In the genomic region with DNA sequence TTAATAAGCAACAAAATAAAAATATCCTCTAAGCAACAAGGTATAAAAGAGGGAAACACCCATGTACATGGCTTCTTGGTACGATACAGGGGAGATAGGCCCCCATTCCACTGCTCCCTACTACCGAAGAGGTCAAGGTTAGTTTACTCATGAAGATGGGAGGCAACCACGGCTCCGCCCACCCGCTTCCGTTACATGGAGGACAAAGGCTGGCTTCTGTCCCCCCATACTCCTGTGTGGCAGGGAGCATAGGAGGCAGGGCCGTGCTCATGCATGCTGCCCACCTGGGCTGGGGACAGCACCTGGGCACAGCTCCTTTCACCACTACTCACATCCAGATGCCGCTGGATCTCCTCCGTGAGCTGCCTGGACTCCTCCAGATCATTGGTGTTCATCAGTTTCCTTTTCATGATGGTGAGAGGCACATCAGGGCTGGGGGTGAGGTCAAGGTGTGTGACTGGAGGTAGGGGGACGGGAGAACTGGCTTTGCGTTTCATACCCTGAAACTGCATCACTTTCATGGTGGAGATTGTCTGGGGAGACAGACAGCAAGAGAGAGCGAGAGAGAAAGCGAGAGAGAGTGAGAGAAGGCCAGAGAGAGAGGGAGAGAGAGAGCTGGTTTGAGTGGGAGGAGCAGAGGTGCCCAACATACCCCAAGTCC, we compare ENCODE assay signal across 2 cellular contexts.
TF ChIP-seq lines count a peak whose summit lies in the region.

No MANE protein-coding gene starts in this region.

TF ChIP-seq in SK-N-SH, 30 proteins besides CTCF, POLR2A, EP300 and RAD21 (continued from another document):
- TF ChIP-seq, protein P1, sequence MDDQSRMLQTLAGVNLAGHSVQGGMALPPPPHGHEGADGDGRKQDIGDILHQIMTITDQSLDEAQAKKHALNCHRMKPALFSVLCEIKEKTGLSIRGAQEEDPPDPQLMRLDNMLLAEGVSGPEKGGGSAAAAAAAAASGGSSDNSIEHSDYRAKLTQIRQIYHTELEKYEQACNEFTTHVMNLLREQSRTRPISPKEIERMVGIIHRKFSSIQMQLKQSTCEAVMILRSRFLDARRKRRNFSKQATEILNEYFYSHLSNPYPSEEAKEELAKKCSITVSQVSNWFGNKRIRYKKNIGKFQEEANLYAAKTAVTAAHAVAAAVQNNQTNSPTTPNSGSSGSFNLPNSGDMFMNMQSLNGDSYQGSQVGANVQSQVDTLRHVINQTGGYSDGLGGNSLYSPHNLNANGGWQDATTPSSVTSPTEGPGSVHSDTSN (IDR thresholded peaks at IDR 0.05) = no peak
- no peak for TF ChIP-seq MEF2A (IDR thresholded peaks at IDR 0.05; ENCODE audit: borderline replicate concordance, low read depth)

TF ChIP-seq in SK-N-SH treated with all-trans-retinoic acid at 6 μM for 48 hours, 23 proteins besides CTCF, POLR2A, EP300 and RAD21 (continued from another document):
- TF ChIP-seq, protein P2, sequence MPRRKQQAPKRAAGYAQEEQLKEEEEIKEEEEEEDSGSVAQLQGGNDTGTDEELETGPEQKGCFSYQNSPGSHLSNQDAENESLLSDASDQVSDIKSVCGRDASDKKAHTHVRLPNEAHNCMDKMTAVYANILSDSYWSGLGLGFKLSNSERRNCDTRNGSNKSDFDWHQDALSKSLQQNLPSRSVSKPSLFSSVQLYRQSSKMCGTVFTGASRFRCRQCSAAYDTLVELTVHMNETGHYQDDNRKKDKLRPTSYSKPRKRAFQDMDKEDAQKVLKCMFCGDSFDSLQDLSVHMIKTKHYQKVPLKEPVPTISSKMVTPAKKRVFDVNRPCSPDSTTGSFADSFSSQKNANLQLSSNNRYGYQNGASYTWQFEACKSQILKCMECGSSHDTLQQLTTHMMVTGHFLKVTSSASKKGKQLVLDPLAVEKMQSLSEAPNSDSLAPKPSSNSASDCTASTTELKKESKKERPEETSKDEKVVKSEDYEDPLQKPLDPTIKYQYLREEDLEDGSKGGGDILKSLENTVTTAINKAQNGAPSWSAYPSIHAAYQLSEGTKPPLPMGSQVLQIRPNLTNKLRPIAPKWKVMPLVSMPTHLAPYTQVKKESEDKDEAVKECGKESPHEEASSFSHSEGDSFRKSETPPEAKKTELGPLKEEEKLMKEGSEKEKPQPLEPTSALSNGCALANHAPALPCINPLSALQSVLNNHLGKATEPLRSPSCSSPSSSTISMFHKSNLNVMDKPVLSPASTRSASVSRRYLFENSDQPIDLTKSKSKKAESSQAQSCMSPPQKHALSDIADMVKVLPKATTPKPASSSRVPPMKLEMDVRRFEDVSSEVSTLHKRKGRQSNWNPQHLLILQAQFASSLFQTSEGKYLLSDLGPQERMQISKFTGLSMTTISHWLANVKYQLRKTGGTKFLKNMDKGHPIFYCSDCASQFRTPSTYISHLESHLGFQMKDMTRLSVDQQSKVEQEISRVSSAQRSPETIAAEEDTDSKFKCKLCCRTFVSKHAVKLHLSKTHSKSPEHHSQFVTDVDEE (CRISPR knock-in tag; IDR thresholded peaks at IDR 0.05) = no peak
- TF ChIP-seq ARNTL (CRISPR knock-in tag; IDR thresholded peaks at IDR 0.05; ENCODE audit: borderline replicate concordance, low read depth) (no peak), PPARA (CRISPR knock-in tag; IDR thresholded peaks at IDR 0.05; ENCODE audit: borderline replicate concordance) (no peak), CSDC2 (CRISPR knock-in tag; IDR thresholded peaks at IDR 0.05) (no peak), ZNF565 (CRISPR knock-in tag; conservative IDR thresholded peaks at IDR 0.05; ENCODE audit: low read depth) (no peak), TOX (CRISPR knock-in tag; IDR thresholded peaks at IDR 0.05; ENCODE audit: borderline replicate concordance) (no peak), RARB (CRISPR knock-in tag; IDR thresholded peaks at IDR 0.05) (no peak), GLIS3 (CRISPR knock-in tag; IDR thresholded peaks at IDR 0.05) (no peak), ZC3H10 (CRISPR knock-in tag; IDR thresholded peaks at IDR 0.05) (no peak)
